Comparison of ENCODE assay signal across 11 cellular contexts in genomic region chr7:130909161-130909836, GRCh38.
DNase-seq lines count a peak whose midpoint lies in the region; ATAC-seq, FAIRE-seq and TF ChIP-seq lines count a peak whose summit lies in the region.
"Had no signal": no experiment of that assay in that cellular context is flagged by ENCODE, and none has a peak within 500 bp of the region (broad histone marks: within the 10 kb centered on the region; RNA-seq: fewer than 3 reads in every experiment).

No MANE protein-coding gene starts in this region.

- intact Hi-C loops in CD8-positive, alpha-beta T cell (cut with DNase I, micrococcal nuclease), result no loop called here
- intact Hi-C loops in breast epithelium (cut with DNase I; ENCODE audit: low total_unique reads) (no loop called here), natural killer cell (cut with micrococcal nuclease) (no loop called here), dorsolateral prefrontal cortex (cut with DNase I) (no loop called here), pancreas (cut with DNase I) (no loop called here)

- no peaks in the 10 kb centered on the region for H3K9me3 Mint-ChIP-seq in CD8-positive, alpha-beta T cell
- H3K9me3 Mint-ChIP-seq in natural killer cell, result no peaks in the 10 kb centered on the region
- H3K9me3 Mint-ChIP-seq: brain had no signal

- no peaks in the 10 kb centered on the region for H3K27me3 Mint-ChIP-seq in CD8-positive, alpha-beta T cell (ENCODE audit: low read depth)
- no peaks in the 10 kb centered on the region for H3K27me3 Mint-ChIP-seq in natural killer cell (ENCODE audit: low read depth in 2 of 2)

- peak in 1 of 7 experiments; percentile 42 for DNase-seq in CD8-positive, alpha-beta T cell
- no peak for DNase-seq in breast epithelium (ENCODE audit: low spot score in 2 of 2)
- no peak for DNase-seq in natural killer cell
- DNase-seq in dorsolateral prefrontal cortex, result no peak
- DNase-seq in pancreas, result no peak
- DNase-seq: NCI-H1105, SJCRH30 had no signal

- H3K4me3 ChIP-seq in CD8-positive, alpha-beta T cell (ENCODE audit: low read depth, low read length), result no peak overlapping the region
- H3K4me3 ChIP-seq in Loucy (ENCODE audit: low read length, poor library complexity, severe bottlenecking) (no peak overlapping the region), breast epithelium (peak overlapping the region in 1 of 3 donors; percentile 68), dorsolateral prefrontal cortex (no peak overlapping the region), pancreas (no peak overlapping the region)
- H3K4me3 ChIP-seq: SJCRH30 had no signal

- no peak for TF ChIP-seq POLR2A in breast epithelium (IDR thresholded peaks at IDR 0.05)

- H2AFZ ChIP-seq in Loucy (ENCODE audit: low read length), result no peak overlapping the region

- H3K9ac ChIP-seq in Loucy (ENCODE audit: low read depth, low read length, poor library complexity, severe bottlenecking), result no peak overlapping the region

- peaks cover 52% of the 10 kb centered on the region for H3K36me3 Mint-ChIP-seq in CD8-positive, alpha-beta T cell
- H3K36me3 Mint-ChIP-seq in natural killer cell, result no peaks in the 10 kb centered on the region
- H3K36me3 Mint-ChIP-seq: brain had no signal

- peaks cover 24% of the 10 kb centered on the region; the same call in 1 of the 2 replicates for H3K79me2 ChIP-seq in Loucy (ENCODE audit: insufficient read depth, low read length)

- WGBS in pancreas, 2 donors, result 94 to 96% methylated on average over 14 of the region's 14 CpGs

- no peaks in the 10 kb centered on the region for H3K9me3 ChIP-seq in CD8-positive, alpha-beta T cell (ENCODE audit: low read length)
- no peaks in the 10 kb centered on the region for H3K9me3 ChIP-seq in Loucy (ENCODE audit: insufficient read depth, low read depth, low read length)
- no peaks in the 10 kb centered on the region for H3K9me3 ChIP-seq in breast epithelium
- no peaks in the 10 kb centered on the region for H3K9me3 ChIP-seq in pancreas
- H3K9me3 ChIP-seq: SJCRH30 had no signal

- TF ChIP-seq CTCF in CD8-positive, alpha-beta T cell (IDR thresholded peaks at IDR 0.05), result no peak
- TF ChIP-seq CTCF in Loucy (conservative IDR thresholded peaks at IDR 0.05; ENCODE audit: low read length), result no peak
- no peak for TF ChIP-seq CTCF in breast epithelium (IDR thresholded peaks at IDR 0.05)
- no peak for TF ChIP-seq CTCF in natural killer cell (IDR thresholded peaks at IDR 0.05)
- no peak for TF ChIP-seq CTCF in dorsolateral prefrontal cortex (IDR thresholded peaks at IDR 0.05 in 54 of 56, conservative IDR thresholded peaks at IDR 0.05 in 2 of 56; ENCODE audit: low read depth in 1 of 56, partially characterized antibody in 56 of 56)
- TF ChIP-seq CTCF in pancreas (IDR thresholded peaks at IDR 0.05), result no peak

- no peak for FAIRE-seq in pancreas (lab: Jason Lieb, UNC)

- H3K36me3 ChIP-seq in CD8-positive, alpha-beta T cell (ENCODE audit: insufficient read depth, low read length), result peaks cover 2% of the 10 kb centered on the region
- H3K36me3 ChIP-seq in Loucy (ENCODE audit: insufficient read depth, low read length), result no peaks in the 10 kb centered on the region
- H3K36me3 ChIP-seq in breast epithelium, result no peaks in the 10 kb centered on the region
- H3K36me3 ChIP-seq in pancreas, result no peaks in the 10 kb centered on the region
- H3K36me3 ChIP-seq: SJCRH30 had no signal

- POLR2A ChIA-PET in CD8-positive, alpha-beta T cell (lab: Charles Lee), result no interaction called here

- peaks cover 7% of the 10 kb centered on the region; the same call in 1 of the 2 replicates for H3F3A ChIP-seq in Loucy (ENCODE audit: low read depth)

- peaks cover 5% of the 10 kb centered on the region for H4K20me1 ChIP-seq in Loucy (ENCODE audit: insufficient read depth, low read length, poor library complexity, severe bottlenecking)

- H3K4me1 ChIP-seq in CD8-positive, alpha-beta T cell (ENCODE audit: insufficient read depth, low read length), result peaks cover 43% of the 10 kb centered on the region
- H3K4me1 ChIP-seq in Loucy (ENCODE audit: insufficient read depth, low read length, poor library complexity, severe bottlenecking) (peaks cover 64% of the 10 kb centered on the region), breast epithelium (peaks cover 6 to 26% of the 10 kb centered on the region in 2 donors), pancreas (peaks cover 0 to 25% (median 0%) of the 10 kb centered on the region in 3 donors)

- H3K4me3 Mint-ChIP-seq in CD8-positive, alpha-beta T cell, result no peak overlapping the region
- no peak overlapping the region for H3K4me3 Mint-ChIP-seq in natural killer cell

- peaks cover 74% of the 10 kb centered on the region for H3K4me1 Mint-ChIP-seq in CD8-positive, alpha-beta T cell (ENCODE audit: low read depth)
- H3K4me1 Mint-ChIP-seq in natural killer cell, result peaks cover 59 to 61% of the 10 kb centered on the region in 2 donors

- no peaks in the 10 kb centered on the region for H3K27me3 ChIP-seq in CD8-positive, alpha-beta T cell (ENCODE audit: insufficient read depth, low read length)
- H3K27me3 ChIP-seq in Loucy (ENCODE audit: insufficient read depth, low read length, poor library complexity, severe bottlenecking) (no peaks in the 10 kb centered on the region), breast epithelium (no peaks in the 10 kb centered on the region), dorsolateral prefrontal cortex (no peaks in the 10 kb centered on the region), pancreas (no peaks in the 10 kb centered on the region)
- H3K27me3 ChIP-seq: SJCRH30 had no signal

- H3K9me2 ChIP-seq in Loucy (replicated peaks; ENCODE audit: low read depth, low read length), result no peaks in the 10 kb centered on the region

- H3K27ac ChIP-seq in CD8-positive, alpha-beta T cell (ENCODE audit: low read depth, low read length), result no peak overlapping the region
- peak overlapping the region; percentile 67 to 93 for H3K27ac ChIP-seq in breast epithelium
- peak overlapping the region in 18 of 59 donors; percentile 6 to 94 (median 48) for H3K27ac ChIP-seq in dorsolateral prefrontal cortex
- no peak overlapping the region for H3K27ac ChIP-seq in pancreas
- H3K27ac ChIP-seq: SJCRH30 had no signal

- peak overlapping the region; percentile 73 for H3K4me2 ChIP-seq in Loucy (ENCODE audit: low read depth, low read length, poor library complexity, severe bottlenecking)

- peak overlapping the region; percentile 50 for H3K27ac Mint-ChIP-seq in CD8-positive, alpha-beta T cell
- peak overlapping the region; percentile 26 to 92 for H3K27ac Mint-ChIP-seq in natural killer cell

- no peak for ATAC-seq in CD8-positive, alpha-beta T cell
- ATAC-seq in natural killer cell (no peak), HG02642 (IDR thresholded peaks at IDR 0.05; ENCODE audit: poor library complexity, unreplicated experiment) (no peak), GM19351 (IDR thresholded peaks at IDR 0.05; ENCODE audit: unreplicated experiment) (no peak), pancreas (no peak)

- CTCF ChIA-PET in CD8-positive, alpha-beta T cell (lab: Charles Lee), result interaction anchor here (0.6 to 1.0 kb wide), 4 partner anchors 12 to 131 kb away, joined by 3 to 4 read pairs (median 3); no protein-coding TSS in a partner anchor

Comparison
In these comparisons a context has a peak if more than half of its experiments do, and no peak if none do; other contexts are left out.
1. H3K27ac ChIP-seq: peak in breast epithelium (2 of 2); none in CD8-positive, alpha-beta T cell (single experiment) and pancreas (0 of 4).